15 cellular contexts compared by ENCODE assay signal in the genomic region with DNA sequence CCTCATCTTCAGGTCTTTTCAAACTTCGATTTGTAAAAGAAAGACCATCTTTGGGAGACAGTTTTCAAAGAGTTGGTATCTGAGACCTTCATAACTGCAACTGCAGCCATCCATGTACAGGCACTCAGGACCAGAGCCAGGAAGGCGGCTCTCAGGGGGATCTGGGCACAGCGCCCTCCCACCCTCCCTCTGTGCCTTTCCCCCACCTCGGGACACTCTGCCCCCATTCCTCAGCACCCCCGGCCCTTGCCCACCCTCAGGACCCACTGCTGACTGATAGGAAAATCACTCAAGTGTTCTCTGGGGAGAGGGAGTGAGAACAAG.
DNase-seq lines count a peak whose midpoint lies in the region; ATAC-seq and TF ChIP-seq lines count a peak whose summit lies in the region.
"Had no signal": no experiment of that assay in that cellular context is flagged by ENCODE, and none has a peak within 500 bp of the region (broad histone marks: within the 10 kb centered on the region; RNA-seq: fewer than 3 reads in every experiment).

No MANE protein-coding gene starts in this region.

- H3K4me1 ChIP-seq in left ventricle myocardium inferior: peaks cover 23% of the 10 kb centered on the region
- H3K4me1 ChIP-seq in foreskin keratinocyte: peaks cover 16% of the 10 kb centered on the region
- H3K4me1 ChIP-seq in osteoblast (ENCODE audit: insufficient read depth, low read length): peaks cover 24% of the 10 kb centered on the region
- H3K4me1 ChIP-seq: adrenal gland had no signal

- intact Hi-C loops in left ventricle myocardium inferior (cut with micrococcal nuclease): no loop called here
- intact Hi-C loops in Right ventricle myocardium inferior (cut with DNase I): no loop called here

- no peak for DNase-seq in left ventricle myocardium inferior
- no peak for DNase-seq in Right ventricle myocardium inferior (ENCODE audit: missing footprints)
- DNase-seq in foreskin keratinocyte: no peak
- no peak for DNase-seq in osteoblast (ENCODE audit: insufficient read length, low spot score, missing footprints)
- DNase-seq in activated CD8-positive, alpha-beta memory T cell treated with anti-CD3 and anti-CD28 coated beads for 24 hours: no peak
- DNase-seq in NCI-H2171 (lab: John Stamatoyannopoulos, UW): no peak
- DNase-seq: activated T-cell treated with anti-CD3 and anti-CD28 coated beads, Interleukin-2, amount 50 U/mL, for 72 hours; adrenal gland; CD8-positive, alpha-beta T cell; NCI-H2081 treated with DMSO at 0.1 percent for 48 hours; NCI-H82; SHP77; stimulated activated CD4-positive, alpha-beta T cell treated with anti-CD3 and anti-CD28 coated beads, Interleukin-1b, Interleukin-23, amount 100 ng/mL, for 48 hours had no signal

- peak overlapping the region; percentile 71 for H2AFZ ChIP-seq in osteoblast (ENCODE audit: low read length)

- no peaks in the 10 kb centered on the region for H3K79me2 ChIP-seq in osteoblast (ENCODE audit: insufficient read depth, low read length)

- H3K4me3 ChIP-seq in left ventricle myocardium inferior (no peak overlapping the region), osteoblast (ENCODE audit: insufficient read depth, low read length) (no peak overlapping the region)
- H3K4me3 ChIP-seq: adrenal gland had no signal

- H3K4me2 ChIP-seq in osteoblast (ENCODE audit: insufficient read depth, low read length): peak overlapping the region; percentile 64

- no peaks in the 10 kb centered on the region for H4K20me1 ChIP-seq in osteoblast (ENCODE audit: insufficient read depth, low read length)

- H3K36me3 ChIP-seq in left ventricle myocardium inferior (no peaks in the 10 kb centered on the region), osteoblast (ENCODE audit: insufficient read depth, low read length) (no peaks in the 10 kb centered on the region)
- H3K36me3 ChIP-seq: adrenal gland had no signal

- no peak for ATAC-seq in Right ventricle myocardium inferior
- no peak for ATAC-seq in foreskin keratinocyte
- ATAC-seq in esophagus mucosa: no peak
- no peak for ATAC-seq in HG03039 (IDR thresholded peaks at IDR 0.05; ENCODE audit: unreplicated experiment)
- ATAC-seq: activated T-cell treated with anti-CD3 and anti-CD28 coated beads, Interleukin-2, amount 50 U/mL, for 72 hours; CD8-positive, alpha-beta T cell had no signal

- H3K9me3 ChIP-seq in left ventricle myocardium inferior (replicated peaks) (no peaks in the 10 kb centered on the region), osteoblast (ENCODE audit: low read depth, low read length) (no peaks in the 10 kb centered on the region)
- H3K9me3 ChIP-seq: adrenal gland had no signal

- H3K27ac ChIP-seq in left ventricle myocardium inferior (replicated peaks) (peak overlapping the region; percentile 81), foreskin keratinocyte (peak overlapping the region; percentile 54), osteoblast (ENCODE audit: low read depth, low read length) (peak overlapping the region; percentile 95)
- H3K27ac ChIP-seq: adrenal gland had no signal

- TF ChIP-seq CTCF in left ventricle myocardium inferior (IDR thresholded peaks at IDR 0.05; ENCODE audit: borderline replicate concordance): no peak
- TF ChIP-seq CTCF in foreskin keratinocyte (conservative IDR thresholded peaks at IDR 0.05): no peak
- TF ChIP-seq CTCF in osteoblast (IDR thresholded peaks at IDR 0.05; ENCODE audit: extremely low read depth, low read depth, low read length): no peak

- no peaks in the 10 kb centered on the region for H3K27me3 ChIP-seq in left ventricle myocardium inferior (ENCODE audit: low read depth)
- no peaks in the 10 kb centered on the region for H3K27me3 ChIP-seq in foreskin keratinocyte
- no peaks in the 10 kb centered on the region for H3K27me3 ChIP-seq in osteoblast (ENCODE audit: insufficient read depth, low read length)
- H3K27me3 ChIP-seq: adrenal gland had no signal
